13 cellular contexts compared by ENCODE assay signal in the genomic region with DNA sequence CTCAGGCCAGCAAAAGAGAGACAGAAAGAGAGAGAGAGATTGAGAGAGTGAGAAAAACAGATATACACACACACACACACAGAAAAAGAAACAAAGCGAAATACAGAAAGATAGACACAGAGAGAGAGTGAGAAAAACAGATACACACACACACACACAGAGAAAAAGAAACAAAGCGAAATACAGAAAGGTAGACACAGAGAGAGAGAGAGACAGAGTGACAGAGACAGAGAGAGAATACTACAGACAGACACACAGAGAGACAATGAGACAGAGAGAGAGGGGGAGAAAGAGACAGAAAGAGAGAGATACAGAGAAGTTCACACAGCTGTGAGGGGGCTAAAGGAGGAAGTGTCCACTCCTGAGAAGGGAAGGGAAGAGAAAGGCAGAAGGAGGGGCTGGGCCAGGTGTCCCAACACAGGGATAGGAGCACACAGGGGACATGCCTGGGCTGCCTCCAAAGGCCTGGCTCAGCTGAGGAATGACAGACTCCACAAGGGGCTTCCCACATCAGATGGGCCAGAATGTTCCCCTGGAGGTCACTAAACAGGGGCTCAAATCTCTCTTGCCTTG. TPM values are rescaled to one million over a fixed set of nuclear protein-coding genes. Genes with fewer than 3 reads are reported as not detected.
A peak's percentile ranks its signal among the peaks of the same experiment; 100 is the strongest.
DNase-seq lines count a peak whose midpoint lies in the region; ATAC-seq and TF ChIP-seq lines count a peak whose summit lies in the region.
"Had no signal": no experiment of that assay in that cellular context is flagged by ENCODE, and none has a peak within 500 bp of the region (broad histone marks: within the 10 kb centered on the region; RNA-seq: fewer than 3 reads in every experiment).

No MANE protein-coding gene starts in this region.

- no peak overlapping the region for H3K9ac ChIP-seq in skeletal muscle satellite cell (ENCODE audit: low read depth, low read length)

- intact Hi-C loops in Panc1 (cut with micrococcal nuclease; ENCODE audit: unreplicated experiment) = no loop called here

- H3K36me3 ChIP-seq in Panc1 (ENCODE audit: control insufficient read depth, insufficient read depth, low read length) = no peaks in the 10 kb centered on the region
- H3K36me3 ChIP-seq in skeletal muscle satellite cell (ENCODE audit: insufficient read depth, low read length) = no peaks in the 10 kb centered on the region

- H3K9me3 ChIP-seq in Panc1 (ENCODE audit: control insufficient read depth, insufficient read depth, low read depth, low read length) (peaks cover 4% of the 10 kb centered on the region; the same call in 1 of the 2 replicates), skeletal muscle satellite cell (replicated peaks; ENCODE audit: low read length) (peaks cover 13% of the 10 kb centered on the region)

- no peak for DNase-seq in activated naive CD8-positive, alpha-beta T cell treated with anti-CD3 and anti-CD28 coated beads, Interleukin-2, amount 10 ng/mL, durations not matched to agents 7 days and 5 days
- no peak for DNase-seq in activated naive CD8-positive, alpha-beta T cell treated with anti-CD3 and anti-CD28 coated beads, Interleukin-2, amount 50 U/mL, for 24 hours
- DNase-seq in Panc1 (ENCODE audit: low read depth, low spot score) = no peak
- DNase-seq in glutamatergic neuron = no peak
- DNase-seq in midbrain (lab: John Stamatoyannopoulos, UW) = no peak
- DNase-seq: activated CD4-positive, alpha-beta T cell treated with anti-CD3 and anti-CD28 coated beads for 48 hours; activated T-cell treated with anti-CD3 and anti-CD28 coated beads for 4 hours; mucosa of descending colon; T-helper 9 cell had no signal

- BruUV-seq in Panc1 (replicated peaks; lab: Mats Ljungman, UMichigan) = no TSS peak

- H3K27me3 Mint-ChIP-seq in activated naive CD8-positive, alpha-beta T cell treated with anti-CD3 and anti-CD28 coated beads, Interleukin-2, amount 10 ng/mL, durations not matched to agents 7 days and 5 days = peaks cover 4% of the 10 kb centered on the region
- peaks cover 5% of the 10 kb centered on the region for H3K27me3 Mint-ChIP-seq in activated naive CD8-positive, alpha-beta T cell treated with anti-CD3 and anti-CD28 coated beads, Interleukin-2, amount 50 U/mL, for 24 hours
- H3K27me3 Mint-ChIP-seq in glutamatergic neuron (ENCODE audit: unreplicated experiment) = peaks cover 6% of the 10 kb centered on the region
- H3K27me3 Mint-ChIP-seq: stimulated activated naive CD8-positive, alpha-beta T cell treated with anti-CD3 and anti-CD28 coated beads, Interleukin-15, Interleukin-2, amounts not matched to agents 100 ng/mL and 50 ng/mL, for 24 hours had no signal

- TF ChIP-seq CTCF in Panc1 (IDR thresholded peaks at IDR 0.05) = no peak
- no peak for TF ChIP-seq CTCF in glutamatergic neuron (IDR thresholded peaks at IDR 0.05; ENCODE audit: partially characterized antibody, unreplicated experiment)

- CTCF ChIA-PET in Panc1 (lab: Charles Lee) = no interaction called here

- H3K9me3 Mint-ChIP-seq in activated naive CD8-positive, alpha-beta T cell treated with anti-CD3 and anti-CD28 coated beads, Interleukin-2, amount 10 ng/mL, durations not matched to agents 7 days and 5 days = peaks cover 9% of the 10 kb centered on the region
- no peaks in the 10 kb centered on the region for H3K9me3 Mint-ChIP-seq in activated naive CD8-positive, alpha-beta T cell treated with anti-CD3 and anti-CD28 coated beads, Interleukin-2, amount 50 U/mL, for 24 hours
- H3K9me3 Mint-ChIP-seq in glutamatergic neuron (ENCODE audit: unreplicated experiment) = peaks cover 10% of the 10 kb centered on the region

- H3K36me3 Mint-ChIP-seq in activated naive CD8-positive, alpha-beta T cell treated with anti-CD3 and anti-CD28 coated beads, Interleukin-2, amount 10 ng/mL, durations not matched to agents 7 days and 5 days = peaks cover 2% of the 10 kb centered on the region
- no peaks in the 10 kb centered on the region for H3K36me3 Mint-ChIP-seq in activated naive CD8-positive, alpha-beta T cell treated with anti-CD3 and anti-CD28 coated beads, Interleukin-2, amount 50 U/mL, for 24 hours (ENCODE audit: low read depth)
- peaks cover 9% of the 10 kb centered on the region for H3K36me3 Mint-ChIP-seq in glutamatergic neuron (ENCODE audit: unreplicated experiment)

- H3K27me3 ChIP-seq in Panc1 (ENCODE audit: control insufficient read depth, insufficient read depth, low read length) (no peaks in the 10 kb centered on the region), skeletal muscle satellite cell (ENCODE audit: control insufficient read depth, insufficient read depth, low read length) (peaks cover 29% of the 10 kb centered on the region)

- H3K4me3 ChIP-seq in Panc1 (ENCODE audit: low read depth in 2 of 2, low read length in 2 of 2) (no peak overlapping the region), skeletal muscle satellite cell (ENCODE audit: low read length) (no peak overlapping the region)
- H3K4me3 ChIP-seq: mucosa of descending colon had no signal

- no peak for ATAC-seq in activated naive CD8-positive, alpha-beta T cell treated with anti-CD3 and anti-CD28 coated beads, Interleukin-2, amount 10 ng/mL, durations not matched to agents 7 days and 5 days (ENCODE audit: low read depth)
- ATAC-seq in activated naive CD8-positive, alpha-beta T cell treated with anti-CD3 and anti-CD28 coated beads, Interleukin-2, amount 50 U/mL, for 24 hours = no peak
- peak; percentile 23 for ATAC-seq in Panc1
- ATAC-seq in HG02623 (IDR thresholded peaks at IDR 0.05; ENCODE audit: unreplicated experiment) = no peak
- ATAC-seq in HG03280 (IDR thresholded peaks at IDR 0.05; ENCODE audit: unreplicated experiment) = no peak
- ATAC-seq: mucosa of descending colon had no signal

- H3K4me1 Mint-ChIP-seq in activated naive CD8-positive, alpha-beta T cell treated with anti-CD3 and anti-CD28 coated beads, Interleukin-2, amount 10 ng/mL, durations not matched to agents 7 days and 5 days = no peaks in the 10 kb centered on the region
- no peaks in the 10 kb centered on the region for H3K4me1 Mint-ChIP-seq in activated naive CD8-positive, alpha-beta T cell treated with anti-CD3 and anti-CD28 coated beads, Interleukin-2, amount 50 U/mL, for 24 hours
- H3K4me1 Mint-ChIP-seq in glutamatergic neuron (ENCODE audit: low read depth, unreplicated experiment) = peaks cover 10% of the 10 kb centered on the region

- no peak overlapping the region for H3K4me3 Mint-ChIP-seq in activated naive CD8-positive, alpha-beta T cell treated with anti-CD3 and anti-CD28 coated beads, Interleukin-2, amount 10 ng/mL, durations not matched to agents 7 days and 5 days
- H3K4me3 Mint-ChIP-seq in activated naive CD8-positive, alpha-beta T cell treated with anti-CD3 and anti-CD28 coated beads, Interleukin-2, amount 50 U/mL, for 24 hours = no peak overlapping the region
- peak overlapping the region; percentile 60 for H3K4me3 Mint-ChIP-seq in glutamatergic neuron (ENCODE audit: unreplicated experiment)
- H3K4me3 Mint-ChIP-seq: stimulated activated naive CD8-positive, alpha-beta T cell treated with anti-CD3 and anti-CD28 coated beads, Interleukin-15, Interleukin-2, amounts not matched to agents 100 ng/mL and 50 ng/mL, for 24 hours had no signal

- POLR2A ChIA-PET in activated naive CD8-positive, alpha-beta T cell treated with anti-CD3 and anti-CD28 coated beads, Interleukin-2, amount 10 ng/mL, durations not matched to agents 7 days and 5 days (lab: Charles Lee) = no interaction called here
- POLR2A ChIA-PET in Panc1 (lab: Charles Lee) = no interaction called here

- H3K27ac ChIP-seq in Panc1 (ENCODE audit: low read length) = peak overlapping the region; percentile 75

- H3K27ac Mint-ChIP-seq in activated naive CD8-positive, alpha-beta T cell treated with anti-CD3 and anti-CD28 coated beads, Interleukin-2, amount 10 ng/mL, durations not matched to agents 7 days and 5 days = peak overlapping the region; percentile 38
- H3K27ac Mint-ChIP-seq in activated naive CD8-positive, alpha-beta T cell treated with anti-CD3 and anti-CD28 coated beads, Interleukin-2, amount 50 U/mL, for 24 hours = no peak overlapping the region
- H3K27ac Mint-ChIP-seq in glutamatergic neuron (ENCODE audit: unreplicated experiment) = peak overlapping the region; percentile 63
- H3K27ac Mint-ChIP-seq: stimulated activated naive CD8-positive, alpha-beta T cell treated with anti-CD3 and anti-CD28 coated beads, Interleukin-15, Interleukin-2, amounts not matched to agents 100 ng/mL and 50 ng/mL, for 24 hours had no signal

- in situ Hi-C loops in Panc1 (cut with HindIII; ENCODE audit: low pct_unique_long_range_greater_than_20kb, low sequenced_read_pairs) = no loop called here

- H3K4me1 ChIP-seq in Panc1 (ENCODE audit: control insufficient read depth, insufficient read depth, low read length) = peaks cover 21% of the 10 kb centered on the region
- peaks cover 17% of the 10 kb centered on the region for H3K4me1 ChIP-seq in skeletal muscle satellite cell (ENCODE audit: control insufficient read depth, insufficient read depth, low read length)

- H3K4me2 ChIP-seq in skeletal muscle satellite cell (ENCODE audit: low read length) = peak overlapping the region; percentile 60

RNA-seq across cellular contexts. Expression of gene GCK, which starts 4.3 kb away (rescaled TPM):
- total RNA-seq in activated naive CD8-positive, alpha-beta T cell treated with anti-CD3 and anti-CD28 coated beads, Interleukin-2, amount 10 ng/mL, durations not matched to agents 7 days and 5 days = under 1 TPM; 0.23 to 0.30 TPM
- 0.36 TPM for total RNA-seq in Panc1 (2021; ENCODE audit: unreplicated experiment)
- polyA plus RNA-seq in Panc1 (2012; ENCODE audit: insufficient read length) = 0.64 TPM
- 43.9 TPM for total RNA-seq in glutamatergic neuron (ENCODE audit: unreplicated experiment)
- total RNA-seq in skeletal muscle satellite cell (2012; rRNA removed) = 0.25 and 0.44 TPM in 2 replicates

RNA-seq across cellular contexts. Expression of gene YKT6, which starts 15.8 kb away (rescaled TPM):
- 10 to 100 TPM; 58.9 to 62.4 TPM for total RNA-seq in activated naive CD8-positive, alpha-beta T cell treated with anti-CD3 and anti-CD28 coated beads, Interleukin-2, amount 10 ng/mL, durations not matched to agents 7 days and 5 days
- total RNA-seq in Panc1 (2021; ENCODE audit: unreplicated experiment) (207 TPM), glutamatergic neuron (ENCODE audit: unreplicated experiment) (178 TPM)
- 160 TPM for polyA plus RNA-seq in Panc1 (2012; ENCODE audit: insufficient read length)
- total RNA-seq in skeletal muscle satellite cell (2012; rRNA removed) = 80.4 and 104 TPM in 2 replicates

RNA-seq across cellular contexts. Expression of gene MYL7, which starts 43.8 kb away (rescaled TPM):
- total RNA-seq in activated naive CD8-positive, alpha-beta T cell treated with anti-CD3 and anti-CD28 coated beads, Interleukin-2, amount 10 ng/mL, durations not matched to agents 7 days and 5 days = not detected
- total RNA-seq in Panc1 (2021; ENCODE audit: unreplicated experiment) = not detected
- not detected for polyA plus RNA-seq in Panc1 (2012; ENCODE audit: insufficient read length)
- total RNA-seq in glutamatergic neuron (ENCODE audit: unreplicated experiment) = 7.6 TPM
- not detected in 2 replicates for total RNA-seq in skeletal muscle satellite cell (2012; rRNA removed)

Comparison
In these comparisons a context has a peak if more than half of its experiments do, and no peak if none do; other contexts are left out.
1. RNA of gene GCK, which starts 4.3 kb away (total RNA-seq): 43.9 TPM in glutamatergic neuron (single experiment); 0.36 TPM in Panc1 (single experiment) and 0.23 to 0.30 TPM in activated naive CD8-positive, alpha-beta T cell treated with anti-CD3 and anti-CD28 coated beads, Interleukin-2, amount 10 ng/mL, durations not matched to agents 7 days and 5 days; every median in the first group is over 10 times any median in the second.